Comparison of ENCODE assay signal across 8 cellular contexts in the genomic region with DNA sequence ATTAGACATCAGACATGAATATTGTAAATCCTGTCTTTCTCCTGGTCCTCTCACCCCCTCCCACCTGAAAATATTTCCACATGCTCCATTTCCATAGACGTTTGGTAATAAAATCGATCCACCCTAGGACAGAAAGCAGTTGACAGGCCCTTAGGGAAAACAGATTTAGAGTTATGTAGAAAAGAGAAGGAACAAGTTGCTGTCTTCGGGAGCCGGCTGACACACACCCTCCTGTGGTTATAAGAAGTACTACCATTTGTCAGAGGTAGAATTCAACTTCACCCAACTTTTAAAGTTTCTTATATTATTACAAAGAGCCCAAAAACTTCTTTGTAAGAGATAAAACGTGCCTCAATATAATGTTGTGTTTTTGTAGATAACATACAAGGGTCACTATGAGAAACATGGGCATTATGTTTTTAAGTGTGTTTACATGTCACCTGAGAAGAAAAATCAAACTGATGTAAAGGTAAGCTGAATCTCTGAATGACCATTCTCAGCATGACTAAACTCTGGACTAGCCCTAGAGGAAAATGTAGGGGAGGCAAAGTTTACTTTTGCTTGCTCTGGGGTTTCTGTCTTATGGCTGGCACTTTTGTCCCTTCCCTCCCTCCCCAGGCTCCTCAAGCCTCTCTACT. TPM values are rescaled to one million over a fixed set of nuclear protein-coding genes. Genes with fewer than 3 reads are reported as not detected.
A peak's percentile ranks its signal among the peaks of the same experiment; 100 is the strongest.
DNase-seq lines count a peak whose midpoint lies in the region; ATAC-seq and TF ChIP-seq lines count a peak whose summit lies in the region.

No MANE protein-coding gene starts in this region.

- H3K4me1 ChIP-seq in colonic mucosa: no peaks in the 10 kb centered on the region
- H3K4me1 ChIP-seq in lung (ENCODE audit: control insufficient read depth in 2 of 2, insufficient read depth in 2 of 2, low read length in 2 of 2): peaks cover 0 to 7% of the 10 kb centered on the region in 2 donors

- no peak overlapping the region for H3K27ac ChIP-seq in colonic mucosa
- no peak overlapping the region for H3K27ac ChIP-seq in lung (ENCODE audit: low read depth in 1 of 2, low read length in 1 of 2)

- DNase-seq in NCI-H1092 treated with DMSO at 0.1 percent for 48 hours (lab: John Stamatoyannopoulos, UW) (peak; percentile 8), NCI-H1092 (lab: John Stamatoyannopoulos, UW) (no peak), H4 (ENCODE audit: low spot score) (peak; percentile 26), NCI-H82 treated with DMSO at 0.1 percent for 48 hours (lab: John Stamatoyannopoulos, UW; ENCODE audit: unreplicated experiment) (peak; percentile 12), colonic mucosa (no peak), lung (ENCODE audit: low spot score) (no peak), cortex of kidney (lab: John Stamatoyannopoulos, UW) (no peak), islet precursor cell (no peak)

- no peak for ATAC-seq in lung (ENCODE audit: insufficient read depth, low FRiP score)

- H3K36me3 ChIP-seq in colonic mucosa (no peaks in the 10 kb centered on the region), lung (ENCODE audit: control insufficient read depth in 2 of 2, insufficient read depth in 2 of 2, low read length in 2 of 2) (no peaks in the 10 kb centered on the region)

- H3K9ac ChIP-seq in colonic mucosa (ENCODE audit: low read depth in 2 of 2, low read length in 2 of 2): no peak overlapping the region

- H3K9me3 ChIP-seq in colonic mucosa: no peaks in the 10 kb centered on the region
- peaks cover 0 to 1% of the 10 kb centered on the region in 2 donors for H3K9me3 ChIP-seq in lung (ENCODE audit: control insufficient read depth in 2 of 2, insufficient read depth in 1 of 2, low read length in 1 of 2)

- no peak overlapping the region for H3K4me3 ChIP-seq in colonic mucosa
- H3K4me3 ChIP-seq in lung: no peak overlapping the region

- TF ChIP-seq CTCF in colonic mucosa (IDR thresholded peaks at IDR 0.05) (peak; percentile 57), lung (IDR thresholded peaks at IDR 0.05; ENCODE audit: control extremely low read depth, extremely low read depth) (peak; percentile 12)

- WGBS in lung, 2 donors: 0 to 2% methylated on average over 5 of the region's 5 CpGs

- H3K27me3 ChIP-seq in colonic mucosa (no peaks in the 10 kb centered on the region), lung (ENCODE audit: control insufficient read depth, insufficient read depth) (no peaks in the 10 kb centered on the region)

- intact Hi-C loops in colonic mucosa (cut with DNase I): loop anchor here (5.0 kb wide), 1 partner anchor 297 kb away; no protein-coding TSS in a partner anchor

RNA-seq across cellular contexts. Expression of gene MEPE, which starts 6.7 kb away (rescaled TPM):
- total RNA-seq in H4 (2014; rRNA removed; shearing (Covaris generic)): not detected in 2 replicates
- not detected for total RNA-seq in colonic mucosa
- total RNA-seq in lung: not detected
- polyA plus RNA-seq in lung: under 1 TPM in 1 of 2 donors, not detected in 1; 0.02 TPM

RNA-seq across cellular contexts. Expression of gene IBSP, which starts 40.1 kb away (rescaled TPM):
- not detected in 2 replicates for total RNA-seq in H4 (2014; rRNA removed; shearing (Covaris generic))
- not detected for total RNA-seq in colonic mucosa
- total RNA-seq in lung: under 1 TPM; 0.12 to 0.37 TPM
- polyA plus RNA-seq in lung: under 1 TPM in 1 of 2 donors, not detected in 1; 0.19 TPM

Comparison
In these comparisons a context has a peak if more than half of its experiments do, and no peak if none do; other contexts are left out.
1. DNase-seq: peak in NCI-H1092 treated with DMSO at 0.1 percent for 48 hours (single experiment), H4 (single experiment) and NCI-H82 treated with DMSO at 0.1 percent for 48 hours (single experiment); none in NCI-H1092 (single experiment), colonic mucosa (single experiment), lung (single experiment), cortex of kidney (single experiment) and islet precursor cell (single experiment).